In the genomic region with DNA sequence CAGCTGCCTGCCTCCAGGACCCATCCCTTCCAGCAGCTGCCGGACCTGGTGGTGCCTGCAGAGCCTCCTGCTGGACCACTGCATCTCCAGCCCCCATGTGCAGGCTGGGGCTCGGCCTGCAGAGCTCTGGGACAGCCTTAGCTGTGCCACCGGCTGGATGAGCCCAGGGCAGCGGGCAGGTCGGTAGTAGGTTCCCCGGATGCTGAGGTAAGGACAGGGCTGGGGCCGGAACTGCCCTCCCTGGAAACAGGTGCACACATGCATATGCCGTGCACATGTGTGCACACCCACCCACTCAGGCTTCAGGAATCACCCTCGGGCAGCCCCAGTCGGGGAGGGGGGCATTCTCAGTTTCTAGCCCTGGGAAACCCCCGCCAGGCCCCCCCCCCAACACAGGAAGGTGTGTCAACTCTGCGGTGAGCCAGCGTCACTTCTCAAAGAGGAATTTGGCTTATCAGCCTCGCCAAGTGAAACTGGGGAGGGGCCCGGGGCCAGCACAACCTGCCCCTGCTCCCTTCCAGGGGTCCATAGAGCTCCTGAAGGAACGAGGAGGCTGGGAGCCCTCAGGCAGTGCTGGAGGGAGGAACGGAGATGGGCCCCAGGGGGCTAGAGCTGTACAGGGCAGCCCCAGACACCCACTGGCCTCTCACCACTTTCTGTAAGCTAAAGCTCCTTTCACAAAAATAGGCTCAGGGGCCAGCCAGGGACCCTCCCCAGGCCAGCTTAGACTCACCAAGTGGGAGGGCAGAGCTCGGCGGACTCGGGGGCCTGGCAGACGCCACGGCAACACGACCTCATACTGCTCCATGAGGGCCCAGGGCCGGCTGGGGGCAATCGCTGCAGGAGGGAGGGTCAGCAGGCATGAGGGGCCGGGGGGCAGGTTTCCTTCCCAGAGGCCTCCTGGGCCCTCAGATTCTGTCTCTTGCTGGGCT, we compare ENCODE assay signal across 9 cellular contexts. TPM values are rescaled to one million over a fixed set of nuclear protein-coding genes. Genes with fewer than 3 reads are reported as not detected.
A peak's percentile ranks its signal among the peaks of the same experiment; 100 is the strongest.
DNase-seq lines count a peak whose midpoint lies in the region; ATAC-seq, FAIRE-seq and TF ChIP-seq lines count a peak whose summit lies in the region.
"Had no signal": no experiment of that assay in that cellular context is flagged by ENCODE, and none has a peak within 500 bp of the region (broad histone marks: within the 10 kb centered on the region; RNA-seq: fewer than 3 reads in every experiment).

No MANE protein-coding gene starts in this region.

- no peaks in the 10 kb centered on the region for H3K9me3 ChIP-seq in esophagus (ENCODE audit: control insufficient read depth in 2 of 2, insufficient read depth in 1 of 2, low read depth in 1 of 2, low read length in 1 of 2)

- FAIRE-seq in D721Med (lab: Jason Lieb, UNC): no peak
- FAIRE-seq: G401.6 had no signal

- ATAC-seq in GM19438 (IDR thresholded peaks at IDR 0.05; ENCODE audit: low read depth, unreplicated experiment) (peak; percentile 44), HG03520 (IDR thresholded peaks at IDR 0.05; ENCODE audit: unreplicated experiment) (peak; percentile 37)

- 24 to 27% methylated on average over 26 of the region's 26 CpGs for WGBS in esophagus, 2 donors

- H3K4me1 ChIP-seq in esophagus (ENCODE audit: control insufficient read depth in 2 of 2, insufficient read depth in 2 of 2, low read length in 1 of 2): peaks cover 2 to 5% of the 10 kb centered on the region in 2 donors

- H3K4me3 ChIP-seq in esophagus (ENCODE audit: low read depth in 1 of 2, low read length in 2 of 2): peak overlapping the region; percentile 2 to 32

- H3K27me3 ChIP-seq in esophagus (ENCODE audit: control insufficient read depth in 1 of 2, insufficient read depth in 2 of 2, low read length in 2 of 2): no peaks in the 10 kb centered on the region

- no peak for TF ChIP-seq CTCF in D721Med (IDR thresholded peaks at IDR 0.05; ENCODE audit: insufficient read depth, missing control alignments)

- peaks cover 0 to 15% of the 10 kb centered on the region in 2 donors for H3K36me3 ChIP-seq in esophagus (ENCODE audit: control insufficient read depth in 2 of 2, insufficient read depth in 2 of 2, low read length in 1 of 2)

- H3K27ac ChIP-seq in esophagus (ENCODE audit: low read depth in 2 of 2, low read length in 1 of 2): peak overlapping the region in 1 of 2 donors; percentile 19

- DNase-seq in CD1c-positive myeloid dendritic cell (ENCODE audit: extremely low spot score) (peak; percentile 80), D721Med (ENCODE audit: insufficient read length, low spot score) (no peak), nucleus accumbens (lab: John Stamatoyannopoulos, UW) (no peak)
- peak; percentile 85 to 88 for DNase-seq in activated CD4-positive, alpha-beta T cell treated with anti-CD3 and anti-CD28 coated beads for 4 hours
- DNase-seq in stimulated activated CD8-positive, alpha-beta memory T cell treated with anti-CD3 and anti-CD28 coated beads, Interleukin-4, amount 100 ng/mL, for 1 hour (ENCODE audit: low read depth in 2 of 2, low spot score in 1 of 2): peak; percentile 61 to 64

RNA-seq across cellular contexts. Expression of gene ADAM8, which starts 1.7 kb away (rescaled TPM):
- polyA plus RNA-seq in esophagus: 1 to 10 TPM; 2.4 to 2.6 TPM

RNA-seq across cellular contexts. Expression of gene TUBGCP2, which starts 33.7 kb away (rescaled TPM):
- polyA plus RNA-seq in esophagus: 10 to 100 TPM; 25.5 to 49.3 TPM

RNA-seq across cellular contexts. Expression of gene ZNF511, which starts 33.7 kb away (rescaled TPM):
- polyA plus RNA-seq in esophagus: 10 to 100 TPM; 28.4 to 41.7 TPM

RNA-seq across cellular contexts. Expression of gene VENTX, which starts 37.4 kb away (rescaled TPM):
- under 1 TPM; 0.12 to 0.37 TPM for polyA plus RNA-seq in esophagus

RNA-seq across cellular contexts. Expression of gene UTF1, which starts 45.0 kb away (rescaled TPM):
- polyA plus RNA-seq in esophagus: not detected

Comparison
In these comparisons a context has a peak if more than half of its experiments do, and no peak if none do; other contexts are left out.
1. DNase-seq: peak in CD1c-positive myeloid dendritic cell (single experiment), activated CD4-positive, alpha-beta T cell treated with anti-CD3 and anti-CD28 coated beads for 4 hours (2 of 2) and stimulated activated CD8-positive, alpha-beta memory T cell treated with anti-CD3 and anti-CD28 coated beads, Interleukin-4, amount 100 ng/mL, for 1 hour (2 of 2); none in D721Med (single experiment) and nucleus accumbens (0 of 56).